Comparison of ENCODE assay signal across 8 cellular contexts in the genomic region with DNA sequence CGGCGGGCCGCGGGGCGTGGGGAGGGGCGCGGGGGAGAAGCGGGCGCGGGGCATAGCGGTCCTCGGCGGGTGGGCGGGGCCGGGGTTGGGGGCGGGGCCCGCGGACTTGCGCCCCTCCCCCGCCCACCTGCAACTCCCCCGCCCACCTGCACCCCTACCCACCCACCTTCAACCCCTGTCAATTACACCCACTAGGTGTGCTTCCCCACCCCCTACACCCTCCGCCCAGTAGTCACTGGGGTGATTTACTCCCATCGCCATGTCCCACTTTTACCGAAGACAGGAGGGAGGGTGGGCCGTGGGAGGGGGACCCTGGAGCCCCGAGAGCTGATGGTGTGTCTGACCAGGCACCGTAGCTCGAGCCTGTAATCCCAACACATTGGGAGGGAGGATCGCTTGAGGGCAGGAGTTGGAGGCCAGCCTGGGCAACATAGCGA. TPM values are rescaled to one million over a fixed set of nuclear protein-coding genes. Genes with fewer than 3 reads are reported as not detected.
A peak's percentile ranks its signal among the peaks of the same experiment; 100 is the strongest.
DNase-seq lines count a peak whose midpoint lies in the region; ATAC-seq and TF ChIP-seq lines count a peak whose summit lies in the region.

No MANE protein-coding gene starts in this region.

- H2AFZ ChIP-seq in trophoblast cell (ENCODE audit: insufficient read depth, low read length, poor library complexity): peak overlapping the region; percentile 97

- H3K9me3 ChIP-seq in trophoblast cell (ENCODE audit: insufficient read depth, low read depth, low read length): no peaks in the 10 kb centered on the region

- WGBS in trophoblast cell (ENCODE audit: extremely low coverage, insufficient coverage, insufficient read length): no CpG with 5 or more reads among the region's 30 CpGs

- CTCF ChIA-PET in WTC11 (lab: Charles Lee): interaction anchor here (0.6 to 3.1 kb wide), 5 partner anchors 22 to 394 kb away, joined by 4 to 16 read pairs (median 6); no protein-coding TSS in a partner anchor

- no peak for DNase-seq in activated T-cell treated with anti-CD3 and anti-CD28 coated beads, Interleukin-2, amount 50 U/mL, for 24 hours
- DNase-seq in activated T-cell treated with anti-CD3 and anti-CD28 coated beads, Interleukin-2, amount 50 U/mL, for 1 hour: no peak
- DNase-seq in WTC11 (ENCODE audit: low spot score) (peak; percentile 24), fibroblast of villous mesenchyme (ENCODE audit: low read depth) (peak; percentile 9), trophoblast cell (no peak), globus pallidus (ENCODE audit: low spot score) (no peak)
- no peak for DNase-seq in stimulated activated CD4-positive, alpha-beta T cell treated with anti-CD3 and anti-CD28 coated beads, Interleukin-12 subunit alpha, Interleukin-12 subunit beta, amount 100 ng/mL, for 4 hours

- peak overlapping the region; percentile 34 for H3K27ac ChIP-seq in trophoblast cell (ENCODE audit: low read depth, low read length)

- peak overlapping the region; percentile 81 for H3K4ac ChIP-seq in trophoblast cell (ENCODE audit: low read depth, low read length)

- no peak overlapping the region for H3K9ac ChIP-seq in trophoblast cell (ENCODE audit: low read length)

- H3K36me3 Mint-ChIP-seq in activated T-cell treated with anti-CD3 and anti-CD28 coated beads, Interleukin-2, amount 50 U/mL, for 24 hours (ENCODE audit: low read depth): peaks cover 13% of the 10 kb centered on the region
- peaks cover 11% of the 10 kb centered on the region for H3K36me3 Mint-ChIP-seq in WTC11

- no peak for TF ChIP-seq CTCF in WTC11 (IDR thresholded peaks at IDR 0.05)
- TF ChIP-seq CTCF in fibroblast of villous mesenchyme (IDR thresholded peaks at IDR 0.05; ENCODE audit: insufficient read depth, low read depth, low read length): no peak

- H3K4me2 ChIP-seq in trophoblast cell (ENCODE audit: low read length): peak overlapping the region; percentile 59

- H4K12ac ChIP-seq in trophoblast cell (ENCODE audit: low read depth, low read length): peak overlapping the region; percentile 82

- H2BK12ac ChIP-seq in trophoblast cell (ENCODE audit: low read length): no peak overlapping the region

- no peaks in the 10 kb centered on the region for H3K27me3 ChIP-seq in trophoblast cell (ENCODE audit: insufficient read depth, low read length)

- peak overlapping the region; percentile 74 for H2BK120ac ChIP-seq in trophoblast cell (ENCODE audit: insufficient read depth, low read length, poor library complexity)

- peak overlapping the region; percentile 70 for H2BK5ac ChIP-seq in trophoblast cell (ENCODE audit: low read depth, low read length, poor library complexity)

- peak overlapping the region; percentile 93 for H4K8ac ChIP-seq in trophoblast cell (ENCODE audit: low read depth, low read length)

- H3K4me3 ChIP-seq in fibroblast of villous mesenchyme (ENCODE audit: low read depth, low read length): peak overlapping the region; percentile 73
- peak overlapping the region; percentile 82 for H3K4me3 ChIP-seq in trophoblast cell (ENCODE audit: low read depth, low read length)

- peak; percentile 9 for ATAC-seq in WTC11
- ATAC-seq in HG03354 (IDR thresholded peaks at IDR 0.05; ENCODE audit: poor library complexity, severe bottlenecking, unreplicated experiment): no peak

- peak overlapping the region; percentile 38 for H3K27ac Mint-ChIP-seq in activated T-cell treated with anti-CD3 and anti-CD28 coated beads, Interleukin-2, amount 50 U/mL, for 24 hours
- H3K27ac Mint-ChIP-seq in WTC11: no peak overlapping the region

- peaks cover 3 to 11% of the 10 kb centered on the region in 2 experiments for H3K4me1 ChIP-seq in trophoblast cell (ENCODE audit: control insufficient read depth in 1 of 2, insufficient read depth in 2 of 2, low read length in 2 of 2)

- peak overlapping the region; percentile 79 for H3K4me3 Mint-ChIP-seq in activated T-cell treated with anti-CD3 and anti-CD28 coated beads, Interleukin-2, amount 50 U/mL, for 24 hours
- H3K4me3 Mint-ChIP-seq in WTC11: peak overlapping the region; percentile 68

- POLR2A ChIA-PET in WTC11 (lab: Charles Lee): interaction anchor here (0.6 to 1.0 kb wide), 2 partner anchors 25 to 135 kb away, joined by 3 to 6 read pairs; no protein-coding TSS in a partner anchor

- H4K91ac ChIP-seq in trophoblast cell (ENCODE audit: low read depth, low read length): peak overlapping the region; percentile 94

- H3K79me2 ChIP-seq in trophoblast cell (ENCODE audit: control insufficient read depth, insufficient read depth, low read length, poor library complexity): peaks cover 3% of the 10 kb centered on the region

- H3K23ac ChIP-seq in trophoblast cell (ENCODE audit: low read length): no peak overlapping the region

- H3K27me3 Mint-ChIP-seq in activated T-cell treated with anti-CD3 and anti-CD28 coated beads, Interleukin-2, amount 50 U/mL, for 24 hours: no peaks in the 10 kb centered on the region
- peaks cover 15% of the 10 kb centered on the region for H3K27me3 Mint-ChIP-seq in WTC11 (ENCODE audit: low read depth)

- peaks cover 4 to 5% of the 10 kb centered on the region in 2 experiments for H3K36me3 ChIP-seq in trophoblast cell (ENCODE audit: control insufficient read depth in 1 of 2, insufficient read depth in 2 of 2, low read length in 2 of 2)

- no peaks in the 10 kb centered on the region for H3K9me3 Mint-ChIP-seq in activated T-cell treated with anti-CD3 and anti-CD28 coated beads, Interleukin-2, amount 50 U/mL, for 24 hours
- no peaks in the 10 kb centered on the region; the same call in 1 of the 2 replicates for H3K9me3 Mint-ChIP-seq in WTC11

- no peak overlapping the region for H2AK5ac ChIP-seq in trophoblast cell (ENCODE audit: low read length)

- H3K18ac ChIP-seq in trophoblast cell (ENCODE audit: low read length): peak overlapping the region; percentile 95

- peak overlapping the region; percentile 92 for H3K14ac ChIP-seq in trophoblast cell (ENCODE audit: low read length)

- H3K79me1 ChIP-seq in trophoblast cell (ENCODE audit: low read length): peaks cover 6% of the 10 kb centered on the region

- peaks cover 48% of the 10 kb centered on the region for H3K4me1 Mint-ChIP-seq in activated T-cell treated with anti-CD3 and anti-CD28 coated beads, Interleukin-2, amount 50 U/mL, for 24 hours (ENCODE audit: low read depth)
- peaks cover 12% of the 10 kb centered on the region for H3K4me1 Mint-ChIP-seq in WTC11

TF ChIP-seq in WTC11, 78 proteins besides CTCF, POLR2A, EP300 and RAD21:
- no peak for TF ChIP-seq ZNF396 (CRISPR knock-in tag; IDR thresholded peaks at IDR 0.05; ENCODE audit: borderline replicate concordance)
- TF ChIP-seq, protein P1, sequence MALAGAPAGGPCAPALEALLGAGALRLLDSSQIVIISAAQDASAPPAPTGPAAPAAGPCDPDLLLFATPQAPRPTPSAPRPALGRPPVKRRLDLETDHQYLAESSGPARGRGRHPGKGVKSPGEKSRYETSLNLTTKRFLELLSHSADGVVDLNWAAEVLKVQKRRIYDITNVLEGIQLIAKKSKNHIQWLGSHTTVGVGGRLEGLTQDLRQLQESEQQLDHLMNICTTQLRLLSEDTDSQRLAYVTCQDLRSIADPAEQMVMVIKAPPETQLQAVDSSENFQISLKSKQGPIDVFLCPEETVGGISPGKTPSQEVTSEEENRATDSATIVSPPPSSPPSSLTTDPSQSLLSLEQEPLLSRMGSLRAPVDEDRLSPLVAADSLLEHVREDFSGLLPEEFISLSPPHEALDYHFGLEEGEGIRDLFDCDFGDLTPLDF (CRISPR knock-in tag; IDR thresholded peaks at IDR 0.05): no peak
- no peak for TF ChIP-seq ZNF423 (CRISPR knock-in tag; IDR thresholded peaks at IDR 0.05)
- peak; percentile 83 for TF ChIP-seq ZNF121 (CRISPR knock-in tag; IDR thresholded peaks at IDR 0.05)
- TF ChIP-seq MXD4 (CRISPR knock-in tag; IDR thresholded peaks at IDR 0.05; ENCODE audit: borderline replicate concordance): no peak
- no peak for TF ChIP-seq AR (CRISPR knock-in tag; IDR thresholded peaks at IDR 0.05)
- no peak for TF ChIP-seq ZNF138 (CRISPR knock-in tag; conservative IDR thresholded peaks at IDR 0.05)
- TF ChIP-seq USF2 (CRISPR knock-in tag; IDR thresholded peaks at IDR 0.05): no peak
- TF ChIP-seq CREB1 (CRISPR knock-in tag; IDR thresholded peaks at IDR 0.05): no peak

RNA-seq across cellular contexts. Expression of gene KCTD7, which starts 0.6 kb away (rescaled TPM):
- total RNA-seq in WTC11 (2021) (10.5 to 11.6 TPM (median 10.8 TPM) in 3 replicates), fibroblast of villous mesenchyme (11.2 and 12.2 TPM in 2 replicates)
- 4.7 and 5.1 TPM in 2 replicates for polyA plus RNA-seq in trophoblast cell (2013)

Comparison
In these comparisons a context has a peak if more than half of its experiments do, and no peak if none do; other contexts are left out.
1. DNase-seq: peak in WTC11 (single experiment) and fibroblast of villous mesenchyme (single experiment); none in activated T-cell treated with anti-CD3 and anti-CD28 coated beads, Interleukin-2, amount 50 U/mL, for 24 hours (single experiment), activated T-cell treated with anti-CD3 and anti-CD28 coated beads, Interleukin-2, amount 50 U/mL, for 1 hour (single experiment), trophoblast cell (0 of 2), globus pallidus (single experiment) and stimulated activated CD4-positive, alpha-beta T cell treated with anti-CD3 and anti-CD28 coated beads, Interleukin-12 subunit alpha, Interleukin-12 subunit beta, amount 100 ng/mL, for 4 hours (single experiment).